Comparison of ENCODE assay signal across 16 cellular contexts in genomic region chr6:144447487-144447886, GRCh38.
DNase-seq lines count a peak whose midpoint lies in the region; ATAC-seq and TF ChIP-seq lines count a peak whose summit lies in the region.
"Had no signal": no experiment of that assay in that cellular context is flagged by ENCODE, and none has a peak within 500 bp of the region (broad histone marks: within the 10 kb centered on the region; RNA-seq: fewer than 3 reads in every experiment).

No MANE protein-coding gene starts in this region.

- H3K9me2 ChIP-seq in PC-3 (replicated peaks; ENCODE audit: low read length), result no peaks in the 10 kb centered on the region

- H3F3A ChIP-seq in PC-3 (ENCODE audit: low read length, unreplicated experiment), result no peaks in the 10 kb centered on the region

- H3K4me3 Mint-ChIP-seq in activated CD4-positive, alpha-beta memory T cell treated with anti-CD3 and anti-CD28 coated beads for 36 hours, result no peak overlapping the region
- H3K4me3 Mint-ChIP-seq: activated CD4-positive, alpha-beta T cell treated with anti-CD3 and anti-CD28 coated beads for 36 hours; activated naive CD8-positive, alpha-beta T cell treated with anti-CD3 and anti-CD28 coated beads, Interleukin-2, amount 10 ng/mL, durations not matched to agents 7 days and 5 days; GM23338 had no signal

- H3K36me3 ChIP-seq in PC-3 (ENCODE audit: low read depth, low read length), result peaks cover 15% of the 10 kb centered on the region

- H3K4me3 ChIP-seq in PC-3 (ENCODE audit: low read length), result no peak overlapping the region
- H3K4me3 ChIP-seq: GM23338, right lobe of liver, SJCRH30 had no signal

- no peaks in the 10 kb centered on the region for H3K27me3 ChIP-seq in PC-3 (ENCODE audit: low read length)
- H3K27me3 ChIP-seq: right lobe of liver, SJCRH30 had no signal

- H3K4me1 Mint-ChIP-seq in activated CD4-positive, alpha-beta memory T cell treated with anti-CD3 and anti-CD28 coated beads for 36 hours (ENCODE audit: low read depth), result peaks cover 2% of the 10 kb centered on the region
- H3K4me1 Mint-ChIP-seq: activated CD4-positive, alpha-beta T cell treated with anti-CD3 and anti-CD28 coated beads for 36 hours; GM23338 had no signal

- H3K9ac ChIP-seq in PC-3 (ENCODE audit: low read length), result no peak overlapping the region

- no TSS peak for BruUV-seq in PC-3 (replicated peaks; lab: Mats Ljungman, UMichigan)

- CTCF ChIA-PET in PC-3 (lab: Charles Lee), result no interaction called here
- CTCF ChIA-PET in activated CD4-positive, alpha-beta memory T cell treated with anti-CD3 and anti-CD28 coated beads for 36 hours (lab: Charles Lee), result no interaction called here

- no peaks in the 10 kb centered on the region for H3K9me3 ChIP-seq in PC-3 (ENCODE audit: low read length)
- H3K9me3 ChIP-seq: right lobe of liver, SJCRH30 had no signal

- peak overlapping the region; percentile 69 for H3K27ac ChIP-seq in PC-3 (ENCODE audit: low read length)
- H3K27ac ChIP-seq: right lobe of liver, SJCRH30 had no signal

- DNase-seq in EL (peak; percentile 58), PC-3 (peak; percentile 88), dermis blood vessel endothelial cell (peak; percentile 79), non-pigmented ciliary epithelial cell (ENCODE audit: low read depth) (peak; percentile 32), NCI-H2196 (lab: John Stamatoyannopoulos, UW; ENCODE audit: unreplicated experiment) (no peak)
- no peak for DNase-seq in activated CD4-positive, alpha-beta memory T cell treated with anti-CD3 and anti-CD28 coated beads for 36 hours
- DNase-seq: activated CD4-positive, alpha-beta T cell treated with anti-CD3 and anti-CD28 coated beads for 36 hours; activated naive CD8-positive, alpha-beta T cell treated with anti-CD3 and anti-CD28 coated beads, Interleukin-2, amount 10 ng/mL, durations not matched to agents 7 days and 5 days; C1 segment of cervical spinal cord; right lobe of liver; SJCRH30; stimulated activated CD4-positive, alpha-beta T cell treated with anti-CD3 and anti-CD28 coated beads, Interleukin-1b, Interleukin-23, amount 100 ng/mL, for 48 hours; T-helper 9 cell had no signal

- intact Hi-C loops in PC-3 (cut with micrococcal nuclease), result loop anchor here (2.0 to 5.0 kb wide), 2 partner anchors 161 to 230 kb away; no protein-coding TSS in a partner anchor
- intact Hi-C loops in activated CD4-positive, alpha-beta memory T cell treated with anti-CD3 and anti-CD28 coated beads for 36 hours (cut with micrococcal nuclease), result no loop called here

- POLR2A ChIA-PET in PC-3 (lab: Charles Lee; ENCODE audit: unreplicated experiment), result interaction anchor here (0.7 kb wide), 1 partner anchor 164 kb away, joined by 5 read pairs; no protein-coding TSS in a partner anchor
- POLR2A ChIA-PET in activated CD4-positive, alpha-beta memory T cell treated with anti-CD3 and anti-CD28 coated beads for 36 hours (lab: Charles Lee), result no interaction called here

- H3K79me2 ChIP-seq in PC-3 (ENCODE audit: low read length), result no peaks in the 10 kb centered on the region

- no peaks in the 10 kb centered on the region for H3K9me3 Mint-ChIP-seq in activated CD4-positive, alpha-beta memory T cell treated with anti-CD3 and anti-CD28 coated beads for 36 hours
- H3K9me3 Mint-ChIP-seq: activated naive CD8-positive, alpha-beta T cell treated with anti-CD3 and anti-CD28 coated beads, Interleukin-2, amount 10 ng/mL, durations not matched to agents 7 days and 5 days had no signal

- H3K36me3 Mint-ChIP-seq in activated CD4-positive, alpha-beta memory T cell treated with anti-CD3 and anti-CD28 coated beads for 36 hours, result peaks cover 18% of the 10 kb centered on the region

- no peaks in the 10 kb centered on the region for H3K27me3 Mint-ChIP-seq in activated CD4-positive, alpha-beta memory T cell treated with anti-CD3 and anti-CD28 coated beads for 36 hours
- H3K27me3 Mint-ChIP-seq: activated CD4-positive, alpha-beta T cell treated with anti-CD3 and anti-CD28 coated beads for 36 hours; activated naive CD8-positive, alpha-beta T cell treated with anti-CD3 and anti-CD28 coated beads, Interleukin-2, amount 10 ng/mL, durations not matched to agents 7 days and 5 days had no signal

- no peak overlapping the region for H3K27ac Mint-ChIP-seq in activated CD4-positive, alpha-beta memory T cell treated with anti-CD3 and anti-CD28 coated beads for 36 hours
- H3K27ac Mint-ChIP-seq: activated naive CD8-positive, alpha-beta T cell treated with anti-CD3 and anti-CD28 coated beads, Interleukin-2, amount 10 ng/mL, durations not matched to agents 7 days and 5 days; GM23338 had no signal

- no peaks in the 10 kb centered on the region for H4K20me1 ChIP-seq in PC-3 (ENCODE audit: low read length)

- H2AFZ ChIP-seq in PC-3 (ENCODE audit: low read length), result no peak overlapping the region
- H2AFZ ChIP-seq: GM23338 had no signal

- TF ChIP-seq CTCF in PC-3 (conservative IDR thresholded peaks at IDR 0.05; ENCODE audit: low read depth, low read length), result no peak

- ATAC-seq in PC-3 (peak; percentile 92), GM18870 (IDR thresholded peaks at IDR 0.05; ENCODE audit: unreplicated experiment) (no peak), HG02973 (IDR thresholded peaks at IDR 0.05; ENCODE audit: unreplicated experiment) (no peak)
- ATAC-seq: activated CD4-positive, alpha-beta T cell treated with anti-CD3 and anti-CD28 coated beads for 36 hours; GM23338; right lobe of liver had no signal

- H3K4me2 ChIP-seq in PC-3 (ENCODE audit: low read length), result peak overlapping the region; percentile 12; the same call in 1 of the 2 replicates
- H3K4me2 ChIP-seq: GM23338 had no signal

- H3K4me1 ChIP-seq in PC-3 (ENCODE audit: insufficient read depth, low read length), result peaks cover 31% of the 10 kb centered on the region
- H3K4me1 ChIP-seq: SJCRH30 had no signal

Comparison
In these comparisons a context has a peak if more than half of its experiments do, and no peak if none do; other contexts are left out.
1. DNase-seq: peak in EL (single experiment), PC-3 (single experiment), dermis blood vessel endothelial cell (single experiment) and non-pigmented ciliary epithelial cell (single experiment); none in NCI-H2196 (single experiment) and activated CD4-positive, alpha-beta memory T cell treated with anti-CD3 and anti-CD28 coated beads for 36 hours (single experiment).